In the genomic region with DNA sequence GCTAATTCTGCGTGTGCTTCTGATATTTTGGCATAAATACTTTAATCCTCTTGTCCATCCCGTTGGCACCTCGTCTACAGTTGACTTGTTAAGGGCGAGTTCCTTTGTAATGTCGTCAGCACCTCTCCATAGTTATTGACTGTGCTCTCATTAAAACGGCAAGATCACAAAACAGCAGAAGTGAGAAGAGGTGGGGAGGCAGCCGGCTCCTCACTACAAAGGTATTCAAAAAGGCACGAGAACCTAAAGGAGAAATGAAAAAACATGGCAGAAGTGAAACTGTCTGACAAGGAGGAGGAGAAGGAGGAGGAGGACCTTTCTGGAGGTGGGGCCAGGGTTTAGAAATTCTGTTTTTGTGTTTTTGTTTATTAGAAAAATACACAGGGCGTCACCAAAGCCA, we compare ENCODE assay signal across 11 cellular contexts.
DNase-seq lines count a peak whose midpoint lies in the region; ATAC-seq, FAIRE-seq and TF ChIP-seq lines count a peak whose summit lies in the region.
"Had no signal": no experiment of that assay in that cellular context is flagged by ENCODE, and none has a peak within 500 bp of the region (broad histone marks: within the 10 kb centered on the region; RNA-seq: fewer than 3 reads in every experiment).

No MANE protein-coding gene starts in this region.

- intact Hi-C loops in left cardiac atrium (cut with DNase I) (loop anchor here in 1 of 2 donors (5.0 kb wide), 1 partner anchor 1016 kb away; no protein-coding TSS in a partner anchor), kidney (cut with DNase I) (no loop called here)

- DNase-seq in left cardiac atrium, result no peak
- no peak for DNase-seq in right atrium auricular region (ENCODE audit: low spot score)
- peak; percentile 82 for DNase-seq in NOMO-1 treated with DMSO at 0.1 percent for 48 hours (lab: John Stamatoyannopoulos, UW; ENCODE audit: unreplicated experiment)
- DNase-seq in G401 (ENCODE audit: low spot score), result no peak
- DNase-seq in SK-N-DZ (ENCODE audit: low spot score), result no peak
- DNase-seq in omental fat pad (ENCODE audit: low spot score), result no peak
- no peak for DNase-seq in kidney
- DNase-seq: activated effector memory CD4-positive, alpha-beta T cell treated with Interleukin-2 at 50 U/mL for 16 hours; NCI-H1092 had no signal

- FAIRE-seq in kidney (lab: Jason Lieb, UNC), result no peak

- in situ Hi-C loops in G401 (cut with HindIII; ENCODE audit: low sequenced_read_pairs), result no loop called here

- ATAC-seq in left cardiac atrium (peak; percentile 39 to 75), HG02884 (IDR thresholded peaks at IDR 0.05; ENCODE audit: unreplicated experiment) (peak; percentile 82), omental fat pad (ENCODE audit: low FRiP score) (no peak)

- H3K4me1 ChIP-seq in right atrium auricular region (no peaks in the 10 kb centered on the region), kidney (ENCODE audit: control insufficient read depth in 1 of 2, insufficient read depth in 1 of 2, low read depth in 1 of 2, low read length in 2 of 2) (peaks cover 2 to 5% of the 10 kb centered on the region in 2 donors)
- H3K4me1 ChIP-seq: vagina had no signal

- H3K27ac ChIP-seq in right atrium auricular region (no peak overlapping the region), kidney (ENCODE audit: low read depth in 2 of 2, low read length in 2 of 2) (no peak overlapping the region)
- H3K27ac ChIP-seq: vagina had no signal

- TF ChIP-seq CTCF in right atrium auricular region (IDR thresholded peaks at IDR 0.05), result no peak
- no peak for TF ChIP-seq CTCF in omental fat pad (IDR thresholded peaks at IDR 0.05)
- TF ChIP-seq CTCF in kidney (IDR thresholded peaks at IDR 0.05; ENCODE audit: borderline replicate concordance, extremely low read depth, insufficient read depth), result no peak

- no peaks in the 10 kb centered on the region for H3K9me3 ChIP-seq in right atrium auricular region
- H3K9me3 ChIP-seq in kidney (ENCODE audit: control insufficient read depth in 1 of 2, low read length in 2 of 2), result no peaks in the 10 kb centered on the region
- H3K9me3 ChIP-seq: vagina had no signal

- no peak overlapping the region for H3K9ac ChIP-seq in kidney (ENCODE audit: low read length in 2 of 2)

- no peak overlapping the region for H3K4me3 ChIP-seq in right atrium auricular region
- H3K4me3 ChIP-seq in kidney (ENCODE audit: low read length in 2 of 2), result no peak overlapping the region
- H3K4me3 ChIP-seq: vagina had no signal

- H3K36me3 ChIP-seq in right atrium auricular region, result no peaks in the 10 kb centered on the region
- H3K36me3 ChIP-seq in kidney (ENCODE audit: control insufficient read depth in 1 of 2, insufficient read depth in 2 of 2, low read length in 2 of 2), result no peaks in the 10 kb centered on the region
- H3K36me3 ChIP-seq: vagina had no signal

- no peaks in the 10 kb centered on the region for H3K27me3 ChIP-seq in right atrium auricular region
- H3K27me3 ChIP-seq: vagina had no signal
